ENCODE assay signal across 13 cellular contexts in the genomic region with DNA sequence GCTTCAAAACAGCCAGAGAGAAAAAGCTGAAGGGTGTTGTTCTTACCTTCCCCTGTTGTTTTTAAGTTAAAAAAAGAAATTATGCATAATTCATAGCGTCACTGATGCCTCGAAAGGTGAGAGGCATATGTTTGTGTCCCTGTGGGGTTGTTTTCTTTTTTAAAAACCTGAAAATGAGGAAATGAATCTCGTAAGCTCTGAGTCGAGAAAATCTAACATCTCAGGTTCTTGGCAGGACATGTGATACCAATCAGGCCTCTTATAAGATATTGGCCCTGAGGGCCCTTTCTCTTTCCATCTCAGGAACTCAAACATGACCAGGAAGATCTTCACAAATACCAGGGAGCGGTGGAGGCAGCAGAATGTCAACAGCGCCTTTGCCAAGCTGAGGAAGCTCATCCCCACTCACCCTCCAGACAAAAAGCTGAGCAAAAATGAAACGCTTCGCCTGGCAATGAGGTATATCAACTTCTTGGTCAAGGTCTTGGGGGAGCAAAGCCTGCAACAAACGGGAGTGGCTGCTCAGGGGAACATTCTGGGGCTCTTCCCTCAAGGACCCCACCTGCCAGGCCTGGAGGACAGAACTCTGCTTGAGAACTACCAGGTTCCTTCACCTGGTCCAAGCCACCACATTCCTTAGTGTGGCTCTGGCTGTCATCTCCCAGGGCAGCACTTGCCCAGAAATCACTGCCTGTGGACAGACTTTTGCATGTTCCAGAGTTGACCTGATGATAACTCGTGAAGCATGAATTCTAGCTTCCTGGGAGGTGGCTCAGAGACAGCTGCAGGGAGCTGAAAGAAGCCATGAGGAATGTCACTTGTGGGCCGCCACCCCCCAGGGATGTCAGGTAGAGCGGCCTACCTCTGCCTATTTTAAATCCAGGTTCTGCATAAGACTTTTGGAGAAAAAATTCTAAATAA. TPM values are rescaled to one million over a fixed set of nuclear protein-coding genes. Genes with fewer than 3 reads are reported as not detected.
A peak's percentile ranks its signal among the peaks of the same experiment; 100 is the strongest.
DNase-seq lines count a peak whose midpoint lies in the region; ATAC-seq and TF ChIP-seq lines count a peak whose summit lies in the region.
"Had no signal": no experiment of that assay in that cellular context is flagged by ENCODE, and none has a peak within 500 bp of the region (broad histone marks: within the 10 kb centered on the region; RNA-seq: fewer than 3 reads in every experiment).

A gene (plus strand): TSS at position 274 of the 921 bp plus-strand sequence. CDS start 40 bp downstream, at position 314.

- H3K9ac ChIP-seq in PC-3 (ENCODE audit: low read length) = no peak within 1 kb of the TSS

- no peak within 1 kb of the TSS for H3K4me3 ChIP-seq in PC-3 (ENCODE audit: low read length)
- H3K4me3 ChIP-seq: prostate gland had no signal

- H3K27ac ChIP-seq in PC-3 (ENCODE audit: low read length) = no peak within 1 kb of the TSS
- H3K27ac ChIP-seq: prostate gland had no signal

- no peaks in the 10 kb centered on the region for H3K4me1 ChIP-seq in PC-3 (ENCODE audit: insufficient read depth, low read length)
- H3K4me1 ChIP-seq: prostate gland had no signal

- H3K79me2 ChIP-seq in PC-3 (ENCODE audit: low read length) = no peaks in the 10 kb centered on the region

- peak; percentile 62 for DNase-seq in germinal center (ENCODE audit: low spot score)
- DNase-seq in NCI-H2081 (lab: John Stamatoyannopoulos, UW) = no peak
- no peak for DNase-seq in NCI-H446 treated with DMSO at 0.1 percent for 48 hours (lab: John Stamatoyannopoulos, UW)
- no peak for DNase-seq in PC-3
- DNase-seq in HuH-7 (ENCODE audit: low spot score) = no peak
- DNase-seq: activated CD4-positive, alpha-beta T cell treated with anti-CD3 and anti-CD28 coated beads for 36 hours; CD4-positive, CD25-positive, alpha-beta regulatory T cell; NCI-H2081 treated with DMSO at 0.1 percent for 48 hours had no signal

- no peaks in the 10 kb centered on the region for H3F3A ChIP-seq in PC-3 (ENCODE audit: low read length, unreplicated experiment)

- H3K9me3 ChIP-seq in PC-3 (ENCODE audit: low read length) = no peaks in the 10 kb centered on the region
- H3K9me3 ChIP-seq: prostate gland had no signal

- CTCF ChIA-PET in PC-3 (lab: Charles Lee) = no interaction called here

- intact Hi-C loops in PC-3 (cut with micrococcal nuclease) = no loop called here

- TF ChIP-seq CTCF in PC-3 (conservative IDR thresholded peaks at IDR 0.05; ENCODE audit: low read depth, low read length) = no peak

- H3K9me2 ChIP-seq in PC-3 (replicated peaks; ENCODE audit: low read length) = no peaks in the 10 kb centered on the region

- H3K4me2 ChIP-seq in PC-3 (ENCODE audit: low read length) = no peak within 1 kb of the TSS

- no peaks in the 10 kb centered on the region for H4K20me1 ChIP-seq in PC-3 (ENCODE audit: low read length)

- H3K27me3 ChIP-seq in PC-3 (ENCODE audit: low read length) = no peaks in the 10 kb centered on the region

- no peaks in the 10 kb centered on the region for H3K36me3 ChIP-seq in PC-3 (ENCODE audit: low read depth, low read length)
- H3K36me3 ChIP-seq: prostate gland had no signal

- no peak within 1 kb of the TSS for H2AFZ ChIP-seq in PC-3 (ENCODE audit: low read length)

- ATAC-seq in GM18867 (IDR thresholded peaks at IDR 0.05; ENCODE audit: unreplicated experiment) (peak; percentile 97), GM21529 (IDR thresholded peaks at IDR 0.05; ENCODE audit: unreplicated experiment) (peak; percentile 91), HG03095 (IDR thresholded peaks at IDR 0.05; ENCODE audit: unreplicated experiment) (peak; percentile 87), PC-3 (no peak)
- ATAC-seq: activated CD4-positive, alpha-beta T cell treated with anti-CD3 and anti-CD28 coated beads for 36 hours had no signal

- POLR2A ChIA-PET in PC-3 (lab: Charles Lee; ENCODE audit: unreplicated experiment) = no interaction called here

- no TSS peak for BruUV-seq in PC-3 (replicated peaks; lab: Mats Ljungman, UMichigan)

RNA-seq across cellular contexts. Expression of the gene that starts here (rescaled TPM):
- total RNA-seq in PC-3 (2014; rRNA removed) = not detected in 2 replicates
- total RNA-seq: activated CD4-positive, alpha-beta T cell treated with anti-CD3 and anti-CD28 coated beads for 36 hours; CD4-positive, CD25-positive, alpha-beta regulatory T cell; HT-29; prostate gland had no signal
